In genomic region chr10:61063035-61063434, GRCh38 we compare ENCODE assay signal across 1 cellular context.
TF ChIP-seq lines count a peak whose summit lies in the region.

No MANE protein-coding gene starts in this region.

TF ChIP-seq in HepG2, 621 proteins besides CTCF, POLR2A, EP300 and RAD21 (continued from another document and continues in another):
- no peak for TF ChIP-seq IRF9 (CRISPR knock-in tag; IDR thresholded peaks at IDR 0.05; ENCODE audit: borderline replicate concordance)
- no peak for TF ChIP-seq ZNF564 (CRISPR knock-in tag; IDR thresholded peaks at IDR 0.05)
- no peak for TF ChIP-seq ZNF556 (CRISPR knock-in tag; IDR thresholded peaks at IDR 0.05; ENCODE audit: borderline replicate concordance)
- TF ChIP-seq ZNF256 (CRISPR knock-in tag; conservative IDR thresholded peaks at IDR 0.05): no peak
- TF ChIP-seq U2AF1 (optimal IDR thresholded peaks at IDR 0.05; ENCODE audit: low read depth, low read length): no peak
- TF ChIP-seq ZNF414 (CRISPR knock-in tag; IDR thresholded peaks at IDR 0.05): no peak
- TF ChIP-seq ZBTB4 (CRISPR knock-in tag; IDR thresholded peaks at IDR 0.05; ENCODE audit: borderline replicate concordance): no peak
- TF ChIP-seq PLSCR1 (CRISPR knock-in tag; IDR thresholded peaks at IDR 0.05; ENCODE audit: borderline replicate concordance): no peak
- TF ChIP-seq SOX13 (IDR thresholded peaks at IDR 0.05): peak; percentile 73
- peak in 1 of 2 experiments; percentile 94; a peak in 2 of 4 replicates for TF ChIP-seq SOX13 (CRISPR knock-in tag; conservative IDR thresholded peaks at IDR 0.05 in 1 of 2, IDR thresholded peaks at IDR 0.05 in 1 of 2)
- TF ChIP-seq POLR2AphosphoS5 (IDR thresholded peaks at IDR 0.05; ENCODE audit: low read depth, low read length): no peak
- TF ChIP-seq ZNF589 (CRISPR knock-in tag; conservative IDR thresholded peaks at IDR 0.05): no peak
- TF ChIP-seq KAT7 (CRISPR knock-in tag; IDR thresholded peaks at IDR 0.05; ENCODE audit: borderline replicate concordance): no peak
- TF ChIP-seq ZFAT (CRISPR knock-in tag; conservative IDR thresholded peaks at IDR 0.05): no peak
- TF ChIP-seq CREM (IDR thresholded peaks at IDR 0.05): peak; percentile 95
- no peak for TF ChIP-seq CREM (CRISPR knock-in tag; IDR thresholded peaks at IDR 0.05)
- no peak for TF ChIP-seq ZNF20 (CRISPR knock-in tag; IDR thresholded peaks at IDR 0.05)
- peak; percentile 77 for TF ChIP-seq MED8 (CRISPR knock-in tag; IDR thresholded peaks at IDR 0.05; ENCODE audit: insufficient replicate concordance)
- no peak for TF ChIP-seq ARID4A (CRISPR knock-in tag; IDR thresholded peaks at IDR 0.05; ENCODE audit: borderline replicate concordance)
- TF ChIP-seq ZNF34 (CRISPR knock-in tag; IDR thresholded peaks at IDR 0.05; ENCODE audit: borderline replicate concordance): no peak
- no peak for TF ChIP-seq ZZZ3 (CRISPR knock-in tag; IDR thresholded peaks at IDR 0.05; ENCODE audit: borderline replicate concordance)
- TF ChIP-seq MIER3 (CRISPR knock-in tag; IDR thresholded peaks at IDR 0.05; ENCODE audit: borderline replicate concordance): peak; percentile 78; the same call in 1 of the 2 replicates
- no peak for TF ChIP-seq NCOA5 (CRISPR knock-in tag; IDR thresholded peaks at IDR 0.05)
- TF ChIP-seq SALL2 (CRISPR knock-in tag; IDR thresholded peaks at IDR 0.05): no peak
- peak; percentile 84 for TF ChIP-seq ZNF503 (CRISPR knock-in tag; IDR thresholded peaks at IDR 0.05)
- TF ChIP-seq ATF2 (CRISPR knock-in tag; IDR thresholded peaks at IDR 0.05): peak; percentile 73; the same call in 1 of the 2 replicates
- TF ChIP-seq TERF1 (CRISPR knock-in tag; IDR thresholded peaks at IDR 0.05): no peak
- TF ChIP-seq EZH2 (conservative IDR thresholded peaks at IDR 0.05; ENCODE audit: low read depth, low read length): no peak
- TF ChIP-seq HOMEZ (CRISPR knock-in tag; IDR thresholded peaks at IDR 0.05; ENCODE audit: low read depth): peak; percentile 77; the same call in 1 of the 2 replicates
- TF ChIP-seq KLF13 (CRISPR knock-in tag; IDR thresholded peaks at IDR 0.05): no peak
- TF ChIP-seq ZNF605 (CRISPR knock-in tag; IDR thresholded peaks at IDR 0.05): no peak
- no peak for TF ChIP-seq THAP11 (CRISPR knock-in tag; IDR thresholded peaks at IDR 0.05)
- TF ChIP-seq MLLT10 (CRISPR knock-in tag; IDR thresholded peaks at IDR 0.05): no peak
- peak; percentile 98 for TF ChIP-seq NFIC (IDR thresholded peaks at IDR 0.05; ENCODE audit: low read length)
- TF ChIP-seq TCF12 (IDR thresholded peaks at IDR 0.05): no peak
- no peak for TF ChIP-seq TCF12 (CRISPR knock-in tag; IDR thresholded peaks at IDR 0.05)
- peak; percentile 59; the same call in 1 of the 2 replicates for TF ChIP-seq HOXA3 (CRISPR knock-in tag; IDR thresholded peaks at IDR 0.05)
- TF ChIP-seq ZNF333 (CRISPR knock-in tag; IDR thresholded peaks at IDR 0.05; ENCODE audit: borderline replicate concordance): no peak
- TF ChIP-seq FLYWCH1 (CRISPR knock-in tag; IDR thresholded peaks at IDR 0.05): no peak
- TF ChIP-seq ZBTB34 (CRISPR knock-in tag; IDR thresholded peaks at IDR 0.05): peak; percentile 92
- TF ChIP-seq HOXA9 (CRISPR knock-in tag; IDR thresholded peaks at IDR 0.05; ENCODE audit: borderline replicate concordance): no peak
- no peak for TF ChIP-seq ZBTB14 (CRISPR knock-in tag; IDR thresholded peaks at IDR 0.05)
- peak; percentile 32; the same call in 1 of the 2 replicates for TF ChIP-seq MAFF (IDR thresholded peaks at IDR 0.05; ENCODE audit: low read depth, low read length)
- no peak for TF ChIP-seq GABPA (IDR thresholded peaks at IDR 0.05; ENCODE audit: low read depth, low read length)
- no peak for TF ChIP-seq GABPA (CRISPR knock-in tag; IDR thresholded peaks at IDR 0.05; ENCODE audit: low read depth)
- no peak for TF ChIP-seq BHLHE40 (IDR thresholded peaks at IDR 0.05; ENCODE audit: low read length)
